9 cellular contexts compared by ENCODE assay signal in the genomic region with DNA sequence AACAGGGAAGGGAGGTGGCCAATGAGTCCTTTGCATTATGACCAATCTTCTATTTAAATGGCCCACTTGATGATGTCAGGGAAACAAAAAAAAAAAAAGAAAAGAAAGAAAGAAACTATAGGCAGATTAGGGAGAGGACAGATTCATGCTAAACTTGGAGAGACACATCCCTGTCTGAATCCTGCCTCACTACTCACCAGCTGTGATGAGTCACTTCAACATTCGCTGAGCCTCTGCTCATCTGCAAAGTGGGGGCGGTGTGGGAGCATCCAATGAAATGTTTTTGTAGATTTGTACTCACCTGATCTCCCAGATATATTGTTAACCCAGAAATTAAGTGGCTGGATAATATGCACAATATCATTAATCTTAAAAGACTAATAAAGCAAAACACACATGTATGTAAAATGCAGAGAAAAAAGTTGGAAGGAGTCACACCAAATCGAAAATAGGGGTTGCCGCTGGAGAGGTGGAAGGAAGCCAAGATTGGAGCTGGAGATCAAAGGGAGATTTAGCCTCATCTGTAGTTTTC. TPM values are rescaled to one million over a fixed set of nuclear protein-coding genes. Genes with fewer than 3 reads are reported as not detected.
A peak's percentile ranks its signal among the peaks of the same experiment; 100 is the strongest.
DNase-seq lines count a peak whose midpoint lies in the region; FAIRE-seq and TF ChIP-seq lines count a peak whose summit lies in the region.
"Had no signal": no experiment of that assay in that cellular context is flagged by ENCODE, and none has a peak within 500 bp of the region (broad histone marks: within the 10 kb centered on the region; RNA-seq: fewer than 3 reads in every experiment).

No MANE protein-coding gene starts in this region.

- CTCF ChIA-PET in endothelial cell of umbilical vein (lab: Charles Lee) = no interaction called here

- dilution Hi-C loops in endothelial cell of umbilical vein (cut with MboI; ENCODE audit: extremely low pct_ligation_motif_present, low sequenced_read_pairs) = no loop called here

- no peaks in the 10 kb centered on the region for H3K79me2 ChIP-seq in endothelial cell of umbilical vein (ENCODE audit: control insufficient read depth, insufficient read depth, low read length)
- no peaks in the 10 kb centered on the region for H3K79me2 ChIP-seq in parathyroid adenoma

- H3K36me3 ChIP-seq in endothelial cell of umbilical vein (ENCODE audit: control insufficient read depth in 2 of 2, extremely low read depth in 1 of 2, insufficient read depth in 2 of 2, low read length in 2 of 2) (no peaks in the 10 kb centered on the region), parathyroid adenoma (ENCODE audit: control insufficient read depth, insufficient read depth, low read length) (no peaks in the 10 kb centered on the region), thyroid gland (no peaks in the 10 kb centered on the region)

- H3K27ac ChIP-seq in endothelial cell of umbilical vein (ENCODE audit: insufficient read depth, low read depth, low read length) (no peak overlapping the region), parathyroid adenoma (no peak overlapping the region), thyroid gland (no peak overlapping the region)

- H4K20me1 ChIP-seq in endothelial cell of umbilical vein (replicated peaks; ENCODE audit: control insufficient read depth, extremely low read depth, insufficient read depth, low read length) = no peaks in the 10 kb centered on the region

- no peaks in the 10 kb centered on the region for H3K9me3 ChIP-seq in endothelial cell of umbilical vein (replicated peaks; ENCODE audit: control insufficient read depth, insufficient read depth, low read length)
- H3K9me3 ChIP-seq in parathyroid adenoma (ENCODE audit: control insufficient read depth, low read length) = no peaks in the 10 kb centered on the region
- no peaks in the 10 kb centered on the region for H3K9me3 ChIP-seq in thyroid gland

- no TSS peak for BruUV-seq in endothelial cell of umbilical vein (replicated peaks; lab: Mats Ljungman, UMichigan)

- H3K4me3 ChIP-seq in endothelial cell of umbilical vein (replicated peaks in 1 of 3; ENCODE audit: insufficient read depth in 1 of 3, low read depth in 1 of 3, low read length in 3 of 3) (no peak overlapping the region), parathyroid adenoma (ENCODE audit: low read depth, low read length) (no peak overlapping the region), thyroid gland (replicated peaks in 1 of 3) (no peak overlapping the region)

- peak; percentile 80 for DNase-seq in EL
- DNase-seq in NCI-H226 = peak; percentile 81
- DNase-seq in endothelial cell of umbilical vein (ENCODE audit: low read depth, low spot score) = no peak
- DNase-seq in GF-D8 (lab: John Stamatoyannopoulos, UW) = no peak
- no peak for DNase-seq in thyroid gland
- no peak for DNase-seq in ureter (ENCODE audit: low spot score)
- DNase-seq: activated CD4-positive, alpha-beta T cell treated with anti-CD3 and anti-CD28 coated beads, Interleukin-2, amount 10 ng/mL, durations not matched to agents 24 days and 14 days; MM.1S had no signal

- no peak overlapping the region for H3K4me2 ChIP-seq in endothelial cell of umbilical vein (ENCODE audit: insufficient read depth, low read length)
- no peak overlapping the region for H3K4me2 ChIP-seq in parathyroid adenoma (ENCODE audit: low read length)

- TF ChIP-seq CTCF in endothelial cell of umbilical vein (IDR thresholded peaks at IDR 0.05; ENCODE audit: extremely low read depth in 1 of 2, insufficient read depth in 1 of 2, low read depth in 1 of 2, low read length in 2 of 2) (no peak), parathyroid adenoma (IDR thresholded peaks at IDR 0.05) (no peak), thyroid gland (IDR thresholded peaks at IDR 0.05) (no peak)

- intact Hi-C loops in endothelial cell of umbilical vein (cut with micrococcal nuclease) = no loop called here
- intact Hi-C loops in thyroid gland (cut with DNase I) = no loop called here

- POLR2A ChIA-PET in endothelial cell of umbilical vein (lab: Charles Lee) = no interaction called here

- 62 to 69% methylated on average over 4 of the region's 4 CpGs for WGBS in thyroid gland, 2 donors

- H2AFZ ChIP-seq in endothelial cell of umbilical vein (ENCODE audit: low read depth, low read length) (no peak overlapping the region), parathyroid adenoma (peak overlapping the region; percentile 34)

- H3K27me3 ChIP-seq in endothelial cell of umbilical vein (ENCODE audit: control insufficient read depth in 2 of 2, insufficient read depth in 2 of 2, low read length in 2 of 2) (no peaks in the 10 kb centered on the region), parathyroid adenoma (ENCODE audit: control insufficient read depth, insufficient read depth, low read length) (no peaks in the 10 kb centered on the region), thyroid gland (no peaks in the 10 kb centered on the region)

- H3K9ac ChIP-seq in endothelial cell of umbilical vein (replicated peaks; ENCODE audit: extremely low read depth, insufficient read depth, low read length) (no peak overlapping the region), parathyroid adenoma (no peak overlapping the region)

- FAIRE-seq in endothelial cell of umbilical vein (lab: Jason Lieb, UNC) = no peak

- no peak for TF ChIP-seq POLR2A in endothelial cell of umbilical vein (IDR thresholded peaks at IDR 0.05; ENCODE audit: low read depth, low read length)
- TF ChIP-seq POLR2A in thyroid gland (IDR thresholded peaks at IDR 0.05) = no peak

- no peaks in the 10 kb centered on the region for H3K9me1 ChIP-seq in endothelial cell of umbilical vein (replicated peaks; ENCODE audit: control insufficient read depth, extremely low read depth, insufficient read depth, low read length)

- H3K4me1 ChIP-seq in endothelial cell of umbilical vein (ENCODE audit: control insufficient read depth, extremely low read depth, insufficient read depth, low read length) (no peaks in the 10 kb centered on the region), parathyroid adenoma (peaks cover 17% of the 10 kb centered on the region), thyroid gland (peaks cover 0 to 14% of the 10 kb centered on the region in 2 donors)

TF ChIP-seq in endothelial cell of umbilical vein, 7 proteins besides CTCF, POLR2A, EP300 and RAD21:
- TF ChIP-seq POLR2AphosphoS5 (IDR thresholded peaks at IDR 0.05; ENCODE audit: insufficient read depth, low read depth, low read length) (no peak), GATA2 (IDR thresholded peaks at IDR 0.05; ENCODE audit: insufficient read depth, insufficient read length, low read depth, low read length) (no peak), EZH2 (IDR thresholded peaks at IDR 0.05; ENCODE audit: borderline replicate concordance, low read depth, low read length, severe bottlenecking) (no peak), FOS (IDR thresholded peaks at IDR 0.05; ENCODE audit: borderline replicate concordance, insufficient read depth, low read length) (peak; percentile 39), JUN (IDR thresholded peaks at IDR 0.05; ENCODE audit: borderline replicate concordance, insufficient read depth, insufficient read length, low read depth) (no peak), MYC (IDR thresholded peaks at IDR 0.05; ENCODE audit: low read depth, low read length) (no peak)
- TF ChIP-seq, protein P1, sequence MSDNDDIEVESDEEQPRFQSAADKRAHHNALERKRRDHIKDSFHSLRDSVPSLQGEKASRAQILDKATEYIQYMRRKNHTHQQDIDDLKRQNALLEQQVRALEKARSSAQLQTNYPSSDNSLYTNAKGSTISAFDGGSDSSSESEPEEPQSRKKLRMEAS (IDR thresholded peaks at IDR 0.05; ENCODE audit: insufficient read depth, insufficient read length) = no peak

RNA-seq across cellular contexts. Expression of a gene that starts 17.1 kb away (rescaled TPM):
- total RNA-seq in endothelial cell of umbilical vein (105 and 118 TPM in 2 replicates), thyroid gland (100 to 1,000 TPM; 156 to 214 (median 175) TPM), ureter (140 TPM)
- 109 and 115 TPM in 2 replicates for polyA plus RNA-seq in endothelial cell of umbilical vein
- polyA plus RNA-seq in endothelial cell of umbilical vein (2011; cell fraction: cytosol; rRNA removed) = 84.9 and 98.4 TPM in 2 replicates
- 63.2 and 75.9 TPM in 2 replicates for polyA plus RNA-seq in endothelial cell of umbilical vein (2011; cell fraction: nucleus; rRNA removed)
- 101 and 105 TPM in 2 replicates for polyA plus RNA-seq in endothelial cell of umbilical vein (2012)
- 189 and 212 TPM in 2 replicates for polyA minus RNA-seq in endothelial cell of umbilical vein
- polyA minus RNA-seq in endothelial cell of umbilical vein (2011; cell fraction: cytosol; rRNA and poly(A)+ RNA removed) = 41.4 TPM
- 62.9 and 76.6 TPM in 2 replicates for polyA minus RNA-seq in endothelial cell of umbilical vein (2011; cell fraction: nucleus; rRNA and poly(A)+ RNA removed)

RNA-seq across cellular contexts. Expression of a gene that starts 46.0 kb away (rescaled TPM):
- total RNA-seq in endothelial cell of umbilical vein = 36.1 and 46.5 TPM in 2 replicates
- polyA plus RNA-seq in endothelial cell of umbilical vein = 157 and 196 TPM in 2 replicates
- polyA plus RNA-seq in endothelial cell of umbilical vein (2011; cell fraction: cytosol; rRNA removed) = 146 and 177 TPM in 2 replicates
- polyA plus RNA-seq in endothelial cell of umbilical vein (2011; cell fraction: nucleus; rRNA removed) = 244 and 322 TPM in 2 replicates
- 129 and 131 TPM in 2 replicates for polyA plus RNA-seq in endothelial cell of umbilical vein (2012)
- polyA minus RNA-seq in endothelial cell of umbilical vein = 107 and 126 TPM in 2 replicates
- 130 TPM for polyA minus RNA-seq in endothelial cell of umbilical vein (2011; cell fraction: cytosol; rRNA and poly(A)+ RNA removed)
- polyA minus RNA-seq in endothelial cell of umbilical vein (2011; cell fraction: nucleus; rRNA and poly(A)+ RNA removed) = 151 and 252 TPM in 2 replicates
- total RNA-seq in thyroid gland = 1,000 to 10,000 TPM in 1 of 4 donors, 100 to 1,000 TPM in 3; 613 to 1,025 (median 690) TPM
- 84.2 TPM for total RNA-seq in ureter

Comparison
In these comparisons a context has a peak if more than half of its experiments do, and no peak if none do; other contexts are left out.
1. DNase-seq: peak in EL (single experiment) and NCI-H226 (single experiment); none in endothelial cell of umbilical vein (single experiment), GF-D8 (single experiment), thyroid gland (0 of 2) and ureter (single experiment).